8 cellular contexts compared by ENCODE assay signal in genomic region chr15:68228971-68229385, GRCh38. TPM values are rescaled to one million over a fixed set of nuclear protein-coding genes. Genes with fewer than 3 reads are reported as not detected.
DNase-seq lines count a peak whose midpoint lies in the region; ATAC-seq, FAIRE-seq and TF ChIP-seq lines count a peak whose summit lies in the region.

No MANE protein-coding gene starts in this region.

- no peak for FAIRE-seq in kidney (lab: Jason Lieb, UNC)

- H3K27ac Mint-ChIP-seq in activated naive CD8-positive, alpha-beta T cell treated with anti-CD3 and anti-CD28 coated beads, Interleukin-2, amount 50 U/mL, for 24 hours, result peak overlapping the region; percentile 92

- WGBS in testis, 2 donors, result 0% methylated on average over 7 to 35 of the region's 39 CpGs

- H3K36me3 Mint-ChIP-seq in activated naive CD8-positive, alpha-beta T cell treated with anti-CD3 and anti-CD28 coated beads, Interleukin-2, amount 50 U/mL, for 24 hours (ENCODE audit: low read depth), result peaks cover 23% of the 10 kb centered on the region

- no peaks in the 10 kb centered on the region for H3K9me3 Mint-ChIP-seq in activated naive CD8-positive, alpha-beta T cell treated with anti-CD3 and anti-CD28 coated beads, Interleukin-2, amount 50 U/mL, for 24 hours

- DNase-seq in activated naive CD8-positive, alpha-beta T cell treated with anti-CD3 and anti-CD28 coated beads, Interleukin-2, amount 50 U/mL, for 24 hours, result no peak
- DNase-seq in kidney (no peak), testis (no peak), DMS114 treated with DMSO at 0.1 percent for 48 hours (lab: John Stamatoyannopoulos, UW; ENCODE audit: unreplicated experiment) (no peak), LoVo (ENCODE audit: low spot score) (no peak), NCI-H2029 treated with DMSO at 0.1 percent for 48 hours (lab: John Stamatoyannopoulos, UW) (no peak)

- H3K27me3 ChIP-seq in testis, result no peaks in the 10 kb centered on the region

- no peaks in the 10 kb centered on the region for H3K9me3 ChIP-seq in kidney (ENCODE audit: control insufficient read depth in 1 of 2, low read length in 2 of 2)
- no peaks in the 10 kb centered on the region for H3K9me3 ChIP-seq in testis

- peaks cover 53% of the 10 kb centered on the region for H3K4me1 Mint-ChIP-seq in activated naive CD8-positive, alpha-beta T cell treated with anti-CD3 and anti-CD28 coated beads, Interleukin-2, amount 50 U/mL, for 24 hours

- no peak for TF ChIP-seq POLR2A in testis (IDR thresholded peaks at IDR 0.05)

- H3K27ac ChIP-seq in kidney (ENCODE audit: low read depth in 2 of 2, low read length in 2 of 2) (peak overlapping the region; percentile 74 to 87), testis (peak overlapping the region; percentile 83 to 87)

- peak overlapping the region; percentile 66 to 76 for H3K9ac ChIP-seq in kidney (ENCODE audit: low read length in 2 of 2)

- intact Hi-C loops in kidney (cut with DNase I) (no loop called here), testis (cut with DNase I; ENCODE audit: low total_unique reads) (no loop called here)

- H3K4me1 ChIP-seq in kidney (ENCODE audit: control insufficient read depth in 1 of 2, insufficient read depth in 1 of 2, low read depth in 1 of 2, low read length in 2 of 2) (peaks cover 15 to 17% of the 10 kb centered on the region in 2 donors), testis (peaks cover 18% of the 10 kb centered on the region)

- TF ChIP-seq CTCF in kidney (IDR thresholded peaks at IDR 0.05; ENCODE audit: borderline replicate concordance, extremely low read depth, insufficient read depth) (no peak), testis (IDR thresholded peaks at IDR 0.05) (no peak)

- no peaks in the 10 kb centered on the region for H3K36me3 ChIP-seq in kidney (ENCODE audit: control insufficient read depth in 1 of 2, insufficient read depth in 2 of 2, low read length in 2 of 2)
- no peaks in the 10 kb centered on the region for H3K36me3 ChIP-seq in testis (ENCODE audit: low read depth, missing control alignments)

- H3K4me3 ChIP-seq in kidney (ENCODE audit: low read length in 2 of 2) (peak overlapping the region; percentile 46 to 82), testis (peak overlapping the region; percentile 83 to 85)

- ATAC-seq in GM19043 (IDR thresholded peaks at IDR 0.05; ENCODE audit: low read depth, unreplicated experiment) (peak; percentile 2), HG03378 (IDR thresholded peaks at IDR 0.05; ENCODE audit: unreplicated experiment) (peak; percentile 12)
- no peak for ATAC-seq in activated naive CD8-positive, alpha-beta T cell treated with anti-CD3 and anti-CD28 coated beads, Interleukin-2, amount 50 U/mL, for 24 hours

- peak overlapping the region; percentile 96 for H3K4me3 Mint-ChIP-seq in activated naive CD8-positive, alpha-beta T cell treated with anti-CD3 and anti-CD28 coated beads, Interleukin-2, amount 50 U/mL, for 24 hours

- H3K27me3 Mint-ChIP-seq in activated naive CD8-positive, alpha-beta T cell treated with anti-CD3 and anti-CD28 coated beads, Interleukin-2, amount 50 U/mL, for 24 hours, result peaks cover 1% of the 10 kb centered on the region

RNA-seq across cellular contexts. Expression of gene CLN6, which starts 0.6 kb away (rescaled TPM):
- total RNA-seq in kidney, result 36.6 TPM
- polyA plus RNA-seq in kidney (ENCODE audit: insufficient read depth, low read depth, low replicate concordance), result 30.8 TPM
- 10 to 100 TPM; 39.7 to 58.8 TPM for total RNA-seq in testis
- 23.3 TPM for polyA plus RNA-seq in testis (ENCODE audit: insufficient read depth, low read depth, low replicate concordance)

RNA-seq across cellular contexts. Expression of gene CALML4, which starts 23.8 kb away (rescaled TPM):
- total RNA-seq in kidney (17.4 TPM), testis (10 to 100 TPM in 1 of 2 donors, 1 to 10 TPM in 1; 6.8 to 10.4 TPM)
- polyA plus RNA-seq in kidney (ENCODE audit: insufficient read depth, low read depth, low replicate concordance) (54.7 TPM), testis (ENCODE audit: insufficient read depth, low read depth, low replicate concordance) (10.5 TPM)

RNA-seq across cellular contexts. Expression of gene FEM1B, which starts 48.6 kb away (rescaled TPM):
- total RNA-seq in kidney (47.6 TPM), testis (10 to 100 TPM; 65.8 to 86.3 TPM)
- polyA plus RNA-seq in kidney (ENCODE audit: insufficient read depth, low read depth, low replicate concordance) (9.8 TPM), testis (ENCODE audit: insufficient read depth, low read depth, low replicate concordance) (122 TPM)
